20 cellular contexts compared by ENCODE assay signal in genomic region chr5:65292196-65292595, GRCh38.
"Had no signal": no experiment of that assay in that cellular context is flagged by ENCODE, and none has a peak within 500 bp of the region (broad histone marks: within the 10 kb centered on the region; RNA-seq: fewer than 3 reads in every experiment).

No MANE protein-coding gene starts in this region.

- H3K4me1 ChIP-seq: lower lobe of right lung, neural progenitor cell, psoas muscle, right atrium auricular region had no signal

- DNase-seq: activated gamma-delta T cell treated with Interleukin-2 at 50 U/mL for 16 hours; activated T-cell treated with anti-CD3 and anti-CD28 coated beads, Interleukin-2, amount 50 U/mL, for 1 hour; aorta; brain microvascular endothelial cell; central memory CD4-positive, alpha-beta T cell; foreskin melanocyte; immature natural killer cell; lower lobe of right lung; naive thymus-derived CD8-positive, alpha-beta T cell; psoas muscle; stimulated activated CD4-positive, alpha-beta T cell treated with anti-CD3 and anti-CD28 coated beads, Interleukin-12 subunit alpha, Interleukin-12 subunit beta, amount 100 ng/mL, for 4 hours; stimulated activated CD4-positive, alpha-beta T cell treated with anti-CD3 and anti-CD28 coated beads, Interleukin-4, amount 100 ng/mL, for 4 hours; stimulated activated naive CD8-positive, alpha-beta T cell treated with anti-CD3 and anti-CD28 coated beads, Interleukin-15, Interleukin-2, amounts not matched to agents 100 U/mL and 50 U/mL, for 24 hours; substantia nigra; T-helper 9 cell; tibial artery had no signal

- H3K9me3 ChIP-seq: esophagus muscularis mucosa, lower lobe of right lung, psoas muscle, right atrium auricular region, tibial artery had no signal

- H3K4me3 ChIP-seq: coronary artery, esophagus muscularis mucosa, lower lobe of right lung, neural progenitor cell, psoas muscle, right atrium auricular region had no signal

- H3K36me3 ChIP-seq: brain microvascular endothelial cell, esophagus muscularis mucosa, lower lobe of right lung, neural progenitor cell, right atrium auricular region, tibial artery had no signal

- H3K27me3 ChIP-seq: brain microvascular endothelial cell, esophagus muscularis mucosa, neural progenitor cell, right atrium auricular region, tibial artery had no signal

- H3K9ac ChIP-seq: neural progenitor cell had no signal

- H3K4me2 ChIP-seq: neural progenitor cell had no signal
